In the genomic region with DNA sequence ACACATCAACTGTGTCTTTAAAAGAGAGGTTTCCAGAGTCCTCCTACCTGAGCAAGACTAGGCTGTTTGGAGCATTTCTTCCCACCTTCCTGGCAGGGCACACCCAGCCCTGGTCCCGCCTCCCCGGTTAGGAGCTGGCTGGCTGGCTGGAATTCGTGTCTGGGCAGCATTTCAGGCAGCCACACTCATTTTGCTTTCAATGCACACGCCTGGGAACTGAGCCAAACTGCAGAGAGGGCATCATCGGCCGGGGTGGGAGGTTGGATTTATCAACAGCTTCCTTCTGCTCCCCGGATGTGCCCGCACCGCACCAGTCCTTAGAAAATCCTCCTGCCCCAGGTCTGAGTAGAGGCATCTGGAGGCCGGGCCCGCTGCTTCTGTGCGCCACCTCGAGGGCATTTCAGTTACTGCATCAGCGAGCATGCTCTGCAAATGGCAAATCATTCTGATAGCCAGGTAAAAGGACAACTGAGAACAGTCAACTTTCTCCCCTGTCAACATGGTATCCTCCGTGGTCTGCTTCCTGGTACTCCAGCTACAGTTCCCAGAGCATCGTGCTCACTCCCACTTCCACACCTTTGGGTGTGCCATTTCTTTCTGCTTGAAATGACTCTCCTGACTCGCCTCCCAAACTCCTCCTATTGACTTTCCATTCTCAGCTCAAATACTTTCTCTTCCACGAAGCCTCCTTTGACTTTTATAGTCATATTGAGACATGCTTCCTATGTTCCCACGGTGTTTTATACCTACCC, we compare ENCODE assay signal across 8 cellular contexts.
A peak's percentile ranks its signal among the peaks of the same experiment; 100 is the strongest.
DNase-seq lines count a peak whose midpoint lies in the region; ATAC-seq lines count a peak whose summit lies in the region.

No MANE protein-coding gene starts in this region.

- ATAC-seq in HG03280 (IDR thresholded peaks at IDR 0.05; ENCODE audit: unreplicated experiment) = no peak

- H3K36me3 ChIP-seq in HUES6 (ENCODE audit: control insufficient read depth, insufficient read depth, low read length) (no peaks in the 10 kb centered on the region), NT2/D1 (ENCODE audit: insufficient read depth, insufficient read length, low read length) (no peaks in the 10 kb centered on the region)

- H3K4me3 ChIP-seq in HUES6 (ENCODE audit: low read depth, low read length) (peak overlapping the region; percentile 47), NT2/D1 (ENCODE audit: insufficient read length, low read depth) (no peak overlapping the region)

- H3K27me3 ChIP-seq in HUES6 (ENCODE audit: control insufficient read depth, insufficient read depth, low read length) (peaks cover 95% of the 10 kb centered on the region), NT2/D1 (ENCODE audit: insufficient read depth, insufficient read length) (peaks cover 84% of the 10 kb centered on the region)

- H3K4me1 ChIP-seq in HUES6 (ENCODE audit: control insufficient read depth, insufficient read depth, low read length) (peaks cover 12% of the 10 kb centered on the region; the same call in 1 of the 2 replicates), NT2/D1 (ENCODE audit: insufficient read depth, insufficient read length) (no peaks in the 10 kb centered on the region)

- H3K9me3 ChIP-seq in HUES6 (ENCODE audit: control insufficient read depth, insufficient read depth, low read depth, low read length) = no peaks in the 10 kb centered on the region
- H3K9me3 ChIP-seq in NT2/D1 (ENCODE audit: insufficient read depth, low read length) = no peaks in the 10 kb centered on the region

- peak overlapping the region; percentile 33 for H3K9ac ChIP-seq in HUES6 (ENCODE audit: low read length)
- H3K9ac ChIP-seq in NT2/D1 (ENCODE audit: insufficient read length, low read depth) = no peak overlapping the region

- DNase-seq in COLO829 (ENCODE audit: low spot score) (peak; percentile 97), NT2/D1 (ENCODE audit: low read depth, low spot score) (peak; percentile 42), epidermal melanocyte (ENCODE audit: insufficient read length, low spot score) (peak; percentile 95), midbrain (lab: John Stamatoyannopoulos, UW) (peak; percentile 82)
- peak; percentile 66 for DNase-seq in activated CD8-positive, alpha-beta memory T cell treated with anti-CD3 and anti-CD28 coated beads, Interleukin-2, amount 50 U/mL, for 24 hours (ENCODE audit: extremely low read depth)
- DNase-seq in stimulated activated CD8-positive, alpha-beta memory T cell treated with anti-CD3 and anti-CD28 coated beads, Interleukin-15, amount 100 ng/mL, for 48 hours (ENCODE audit: low read depth in 2 of 2) = peak; percentile 78

- no peak overlapping the region for H3K27ac ChIP-seq in HUES6 (ENCODE audit: low read depth, low read length)

Comparison
In these comparisons a context has a peak if more than half of its experiments do, and no peak if none do; other contexts are left out.
1. DNase-seq: peak in every context shown above with its lines; median percentile 97 in COLO829; 95 in epidermal melanocyte; 82 in midbrain; 78 in stimulated activated CD8-positive, alpha-beta memory T cell treated with anti-CD3 and anti-CD28 coated beads, Interleukin-15, amount 100 ng/mL, for 48 hours; 66 in activated CD8-positive, alpha-beta memory T cell treated with anti-CD3 and anti-CD28 coated beads, Interleukin-2, amount 50 U/mL, for 24 hours; 42 in NT2/D1.